26 cellular contexts compared by ENCODE assay signal in genomic region chr21:37673801-37674575, GRCh38.
"Had no signal": no experiment of that assay in that cellular context is flagged by ENCODE, and none has a peak within 500 bp of the region (broad histone marks: within the 10 kb centered on the region; RNA-seq: fewer than 3 reads in every experiment).

No MANE protein-coding gene starts in this region.

- DNase-seq: activated CD4-positive, alpha-beta memory T cell treated with anti-CD3 and anti-CD28 coated beads, Interleukin-2, amount 10 ng/mL, durations not matched to agents 7 days and 5 days; activated CD4-positive, alpha-beta T cell treated with anti-CD3 and anti-CD28 coated beads for 48 hours; activated CD4-positive, CD25-positive, alpha-beta regulatory T cell; activated effector memory CD4-positive, alpha-beta T cell treated with anti-CD3 and anti-CD28 coated beads, Interleukin-2, amount 50 U/mL, for 16 hours; activated naive CD4-positive, alpha-beta T cell treated with anti-CD3 and anti-CD28 coated beads, Interleukin-2, amount 50 U/mL, for 16 hours; activated naive CD8-positive, alpha-beta T cell treated with anti-CD3 and anti-CD28 coated beads, Interleukin-2, amount 50 U/mL, for 24 hours; activated T-cell treated with anti-CD3 and anti-CD28 coated beads, Interleukin-2, amount 50 U/mL, for 72 hours; anterior cingulate cortex; central memory CD4-positive, alpha-beta T cell; effector memory CD4-positive, alpha-beta T cell; esophagus squamous epithelium; gastrocnemius medialis; hypothalamus; left colon; naive thymus-derived CD8-positive, alpha-beta T cell; posterior cingulate gyrus; sigmoid colon; stimulated activated CD4-positive, alpha-beta T cell treated with anti-CD3 and anti-CD28 coated beads, Interleukin-4, amount 100 ng/mL, for 24 hours; stimulated activated naive CD4-positive, alpha-beta T cell treated with Interleukin-2 at 50 U/mL for 16 hours; T-cell; upper lobe of right lung had no signal

- H3K4me1 ChIP-seq: neural progenitor cell had no signal

- FAIRE-seq: colon, endothelial cell of umbilical vein, islet of Langerhans had no signal

- H3K27ac ChIP-seq: esophagus squamous epithelium, gastrocnemius medialis, neural progenitor cell, sigmoid colon, thoracic aorta, upper lobe of right lung had no signal

- H3K4me3 ChIP-seq: esophagus squamous epithelium, gastrocnemius medialis, neural progenitor cell, sigmoid colon, thoracic aorta, upper lobe of right lung had no signal

- H3K9me3 ChIP-seq: gastrocnemius medialis, sigmoid colon, thoracic aorta, upper lobe of right lung had no signal

- H3K4me2 ChIP-seq: neural progenitor cell had no signal

- ATAC-seq: activated naive CD8-positive, alpha-beta T cell treated with anti-CD3 and anti-CD28 coated beads, Interleukin-2, amount 50 U/mL, for 24 hours; left colon; naive thymus-derived CD8-positive, alpha-beta T cell; T-cell; upper lobe of right lung had no signal

- H3K36me3 ChIP-seq: esophagus squamous epithelium, gastrocnemius medialis, neural progenitor cell, sigmoid colon, thoracic aorta, upper lobe of right lung had no signal

- H3K9ac ChIP-seq: neural progenitor cell had no signal
